In the genomic region with DNA sequence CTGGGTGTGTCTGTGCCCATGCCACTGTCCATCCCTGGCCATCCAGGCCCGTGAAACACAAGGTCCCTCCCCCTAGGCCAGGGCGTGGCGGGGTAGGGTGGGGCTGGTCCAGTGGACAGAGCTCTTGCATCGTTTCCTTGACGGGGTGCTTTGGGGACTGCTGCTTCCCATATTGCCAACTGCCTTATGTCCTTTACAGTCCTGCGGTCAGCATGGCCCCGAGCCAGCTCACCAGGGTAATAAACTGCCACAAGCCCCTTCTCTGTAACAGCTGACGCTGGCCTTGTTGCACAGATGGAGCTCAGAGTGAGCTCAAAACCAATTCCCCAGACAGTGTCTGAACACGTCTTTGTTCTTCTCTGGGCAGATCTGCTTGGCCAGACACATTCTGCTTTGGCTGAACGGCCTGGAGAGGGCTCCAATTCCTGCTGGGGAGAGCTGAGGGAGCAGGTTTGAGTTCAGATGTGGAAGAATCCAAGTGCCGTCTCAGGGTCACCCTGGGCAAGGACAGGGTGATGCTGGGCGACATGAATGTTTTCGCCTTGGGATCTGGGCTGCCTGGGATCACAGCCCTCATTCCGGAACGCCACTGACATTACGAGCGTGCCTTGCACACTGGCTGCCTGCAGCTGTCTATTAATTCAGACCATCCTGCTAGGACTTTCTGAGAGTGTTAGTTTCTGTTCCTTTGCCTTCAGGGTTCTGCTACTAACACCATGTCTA, we compare ENCODE assay signal across 8 cellular contexts. TPM values are rescaled to one million over a fixed set of nuclear protein-coding genes. Genes with fewer than 3 reads are reported as not detected.
DNase-seq lines count a peak whose midpoint lies in the region; ATAC-seq, FAIRE-seq and TF ChIP-seq lines count a peak whose summit lies in the region.

No MANE protein-coding gene starts in this region.

- no peak overlapping the region for H3K4me2 ChIP-seq in astrocyte (ENCODE audit: low read length)

- ATAC-seq in upper lobe of left lung (ENCODE audit: low FRiP score in 2 of 2) (peak; percentile 31 to 81), HG03280 (IDR thresholded peaks at IDR 0.05; ENCODE audit: unreplicated experiment) (no peak)

- H3K79me2 ChIP-seq in astrocyte (ENCODE audit: insufficient read depth, low read length): no peaks in the 10 kb centered on the region

- peak in 1 of 4 donors; percentile 21 for TF ChIP-seq POLR2A in upper lobe of left lung (IDR thresholded peaks at IDR 0.05)

- peaks cover 3% of the 10 kb centered on the region for H3K36me3 Mint-ChIP-seq in astrocyte (ENCODE audit: low read depth, unreplicated experiment)

- H3K9ac ChIP-seq in astrocyte (ENCODE audit: low read length): no peak overlapping the region

- H3K9me3 ChIP-seq in astrocyte (ENCODE audit: insufficient read depth, low read depth, low read length) (no peaks in the 10 kb centered on the region), upper lobe of left lung (no peaks in the 10 kb centered on the region)

- TF ChIP-seq CTCF in astrocyte (IDR thresholded peaks at IDR 0.05; ENCODE audit: insufficient read depth, low read depth, low read length) (no peak), upper lobe of left lung (IDR thresholded peaks at IDR 0.05) (no peak)

- H3K27me3 ChIP-seq in astrocyte (ENCODE audit: insufficient read depth, low read length) (peaks cover 11% of the 10 kb centered on the region), upper lobe of left lung (no peaks in the 10 kb centered on the region)

- H3K27ac ChIP-seq in astrocyte (ENCODE audit: low read depth, low read length): no peak overlapping the region
- H3K27ac ChIP-seq in upper lobe of left lung: peak overlapping the region in 3 of 4 donors; percentile 10 to 24 (median 12)

- peaks cover 3% of the 10 kb centered on the region for H3K9me3 Mint-ChIP-seq in astrocyte (ENCODE audit: unreplicated experiment)

- 53 to 67% methylated on average over 3 to 17 of the region's 17 CpGs for WGBS in upper lobe of left lung, 2 donors

- no peak for TF ChIP-seq EP300 in upper lobe of left lung (IDR thresholded peaks at IDR 0.05)

- H3K4me3 ChIP-seq in astrocyte (ENCODE audit: insufficient read depth, low read depth, low read length) (no peak overlapping the region), upper lobe of left lung (no peak overlapping the region)

- H4K20me1 ChIP-seq in astrocyte (ENCODE audit: insufficient read depth, low read length): no peaks in the 10 kb centered on the region

- peak; percentile 50 for DNase-seq in activated effector memory CD4-positive, alpha-beta T cell treated with anti-CD3 and anti-CD28 coated beads, Interleukin-2, amount 50 U/mL, for 16 hours
- no peak for DNase-seq in activated effector memory CD4-positive, alpha-beta T cell treated with Interleukin-2 at 50 U/mL for 16 hours
- DNase-seq in astrocyte (ENCODE audit: low read depth) (peak; percentile 20), islet precursor cell (peak; percentile 79), upper lobe of left lung (peak; percentile 70 to 77), activated T-cell treated with anti-CD3 and anti-CD28 coated beads for 4 hours (no peak), HTR-8/SVneo (ENCODE audit: insufficient read length, low spot score) (no peak)

- H3K4me1 ChIP-seq in astrocyte (ENCODE audit: insufficient read depth, low read length): no peaks in the 10 kb centered on the region
- peaks cover 3 to 20% (median 17%) of the 10 kb centered on the region in 4 donors for H3K4me1 ChIP-seq in upper lobe of left lung

- peak overlapping the region; percentile 77 for H3K27ac Mint-ChIP-seq in astrocyte (ENCODE audit: unreplicated experiment)

- no peak overlapping the region for H3K4me3 Mint-ChIP-seq in astrocyte (ENCODE audit: unreplicated experiment)

- H3K27me3 Mint-ChIP-seq in astrocyte (ENCODE audit: low read depth, unreplicated experiment): peaks cover 2% of the 10 kb centered on the region

- FAIRE-seq in astrocyte (lab: Jason Lieb, UNC): no peak
- no peak for FAIRE-seq in HTR-8/SVneo (lab: Jason Lieb, UNC)

- no peak overlapping the region for H2AFZ ChIP-seq in astrocyte (ENCODE audit: low read depth, low read length)

- H3K36me3 ChIP-seq in astrocyte (ENCODE audit: insufficient read depth, low read length) (no peaks in the 10 kb centered on the region), upper lobe of left lung (no peaks in the 10 kb centered on the region)

- H3K4me1 Mint-ChIP-seq in astrocyte (ENCODE audit: low read depth, unreplicated experiment): no peaks in the 10 kb centered on the region

RNA-seq across cellular contexts. Expression of a gene that starts 51.5 kb away (rescaled TPM):
- total RNA-seq in astrocyte (5.7 and 6.2 TPM in 2 replicates), upper lobe of left lung (10 to 100 TPM in 1 of 6 donors, 1 to 10 TPM in 5; 2.3 to 14.2 (median 4.8) TPM)

Comparison
In these comparisons a context has a peak if more than half of its experiments do, and no peak if none do; other contexts are left out.
1. DNase-seq: peak in activated effector memory CD4-positive, alpha-beta T cell treated with anti-CD3 and anti-CD28 coated beads, Interleukin-2, amount 50 U/mL, for 16 hours (single experiment), astrocyte (single experiment), islet precursor cell (single experiment) and upper lobe of left lung (2 of 2); none in activated effector memory CD4-positive, alpha-beta T cell treated with Interleukin-2 at 50 U/mL for 16 hours (single experiment), activated T-cell treated with anti-CD3 and anti-CD28 coated beads for 4 hours (single experiment) and HTR-8/SVneo (single experiment).